In genomic region chr15:41401904-41402267, GRCh38 we compare ENCODE assay signal across 8 cellular contexts. TPM values are rescaled to one million over a fixed set of nuclear protein-coding genes. Genes with fewer than 3 reads are reported as not detected.
DNase-seq lines count a peak whose midpoint lies in the region; ATAC-seq and TF ChIP-seq lines count a peak whose summit lies in the region.

No MANE protein-coding gene starts in this region.

- H3K36me3 ChIP-seq in BE2C (no peaks in the 10 kb centered on the region), mesodermal cell (ENCODE audit: control insufficient read depth, insufficient read depth, low read length) (peaks cover 5% of the 10 kb centered on the region)

- H3K4me1 ChIP-seq in BE2C (no peaks in the 10 kb centered on the region), mesodermal cell (ENCODE audit: control insufficient read depth, insufficient read depth, low read length, poor library complexity, severe bottlenecking) (no peaks in the 10 kb centered on the region)

- H3K27ac ChIP-seq in mesodermal cell (ENCODE audit: low read depth, low read length, severe bottlenecking), result peak overlapping the region; percentile 39

- ATAC-seq in HG03196 (IDR thresholded peaks at IDR 0.05; ENCODE audit: unreplicated experiment), result peak; percentile 19
- no peak for ATAC-seq in HG03045 (IDR thresholded peaks at IDR 0.05; ENCODE audit: unreplicated experiment)
- no peak for ATAC-seq in GM18907 (IDR thresholded peaks at IDR 0.05; ENCODE audit: unreplicated experiment)

- H3K4me1 Mint-ChIP-seq in brain, result peaks cover 25% of the 10 kb centered on the region

- peaks cover 0 to 5% (median 2%) of the 10 kb centered on the region in 5 experiments for H3K9me3 Mint-ChIP-seq in brain

- no peak for TF ChIP-seq CTCF in BE2C (IDR thresholded peaks at IDR 0.05; ENCODE audit: low read depth, low read length)
- no peak for TF ChIP-seq CTCF in brain (conservative IDR thresholded peaks at IDR 0.05)
- TF ChIP-seq CTCF in GM20000 (IDR thresholded peaks at IDR 0.05; ENCODE audit: extremely low read depth, missing control alignments), result no peak

- H3K9me3 ChIP-seq in BE2C (no peaks in the 10 kb centered on the region), mesodermal cell (ENCODE audit: control insufficient read depth, low read length) (no peaks in the 10 kb centered on the region)

- peaks cover 10% of the 10 kb centered on the region for H3K36me3 Mint-ChIP-seq in brain

- peak overlapping the region; percentile 99 for H3K4me3 ChIP-seq in BE2C (ENCODE audit: low read depth, low read length)
- H3K4me3 ChIP-seq in mesodermal cell (ENCODE audit: extremely low read depth, insufficient read depth, low read length, poor library complexity, severe bottlenecking), result peak overlapping the region; percentile 90

- 0 to 9% methylated on average over 3 of the region's 9 CpGs for WGBS in mesodermal cell (ENCODE audit: insufficient coverage in 2 of 2), 2 experiments

- no peaks in the 10 kb centered on the region for H3K27me3 ChIP-seq in BE2C

- DNase-seq in BE2C, result no peak
- DNase-seq in GOT3 (lab: John Stamatoyannopoulos, UW), result no peak
- no peak for DNase-seq in GM20000 (ENCODE audit: low spot score)

- peaks cover 13% of the 10 kb centered on the region for H3K27me3 Mint-ChIP-seq in brain

- peak overlapping the region; percentile 90 to 98 (median 93) for H3K27ac Mint-ChIP-seq in brain

- peak overlapping the region; percentile 90 to 96 (median 94) for H3K4me3 Mint-ChIP-seq in brain

RNA-seq across cellular contexts. Expression of gene NDUFAF1, which starts 0.4 kb away (rescaled TPM):
- 35.0 TPM for polyA plus RNA-seq in BE2C (2012; ENCODE audit: insufficient read depth, insufficient read length, low read depth)
- polyA plus RNA-seq in brain (ENCODE audit: insufficient read depth, low read depth, low replicate concordance), result 16.0 TPM
- polyA plus RNA-seq in mesodermal cell (2013, experiment 1 of 2), result 18.2 TPM
- polyA plus RNA-seq in mesodermal cell (2013, experiment 2 of 2), result 22.5 TPM

RNA-seq across cellular contexts. Expression of gene RTF1, which starts 15.0 kb away (rescaled TPM):
- polyA plus RNA-seq in BE2C (2012; ENCODE audit: insufficient read depth, insufficient read length, low read depth), result 20.5 TPM
- 23.9 TPM for polyA plus RNA-seq in brain (ENCODE audit: insufficient read depth, low read depth, low replicate concordance)
- 54.5 TPM for polyA plus RNA-seq in mesodermal cell (2013, experiment 1 of 2)
- polyA plus RNA-seq in mesodermal cell (2013, experiment 2 of 2), result 53.4 TPM
